ENCODE assay signal across 1 cellular context in genomic region chr22:22159384-22159783, GRCh38.
TF ChIP-seq lines count a peak whose summit lies in the region.

No MANE protein-coding gene starts in this region.

TF ChIP-seq in K562, 482 proteins besides CTCF, POLR2A, EP300 and RAD21 (continued from another document):
- 0 out of 2 replicates have a peak, but pooled peaks have one; percentile 64 for TF ChIP-seq THRB (CRISPR knock-in tag; conservative IDR thresholded peaks at IDR 0.05)
- no peak for TF ChIP-seq ZNF583 (CRISPR knock-in tag; IDR thresholded peaks at IDR 0.05)
- no peak for TF ChIP-seq STAT6 (CRISPR knock-in tag; IDR thresholded peaks at IDR 0.05)
- TF ChIP-seq TSC22D4 (tag; IDR thresholded peaks at IDR 0.05): 0 out of 2 replicates have a peak, but pooled peaks have one; percentile 6
- no peak for TF ChIP-seq BACH1 (tag; IDR thresholded peaks at IDR 0.05)
- TF ChIP-seq ZNF699 (CRISPR knock-in tag; IDR thresholded peaks at IDR 0.05; ENCODE audit: insufficient replicate concordance): no peak
- no peak for TF ChIP-seq MCM7 (IDR thresholded peaks at IDR 0.05)
- no peak for TF ChIP-seq DPF2 (IDR thresholded peaks at IDR 0.05)
- TF ChIP-seq NUFIP1 (IDR thresholded peaks at IDR 0.05; ENCODE audit: partially characterized antibody): no peak
- TF ChIP-seq CGGBP1 (CRISPR knock-in tag; IDR thresholded peaks at IDR 0.05): no peak
- no peak for TF ChIP-seq ZFP30 (CRISPR knock-in tag; IDR thresholded peaks at IDR 0.05; ENCODE audit: borderline replicate concordance)
- TF ChIP-seq ZNF165 (CRISPR knock-in tag; IDR thresholded peaks at IDR 0.05; ENCODE audit: borderline replicate concordance): 0 out of 2 replicates have a peak, but pooled peaks have one; percentile 2
- no peak for TF ChIP-seq HMG20B (CRISPR knock-in tag; IDR thresholded peaks at IDR 0.05)
- no peak for TF ChIP-seq MAFG (tag; conservative IDR thresholded peaks at IDR 0.05)
- no peak for TF ChIP-seq TFAP4 (CRISPR knock-in tag; IDR thresholded peaks at IDR 0.05; ENCODE audit: borderline replicate concordance)
